ENCODE assay signal across 15 cellular contexts in the genomic region with DNA sequence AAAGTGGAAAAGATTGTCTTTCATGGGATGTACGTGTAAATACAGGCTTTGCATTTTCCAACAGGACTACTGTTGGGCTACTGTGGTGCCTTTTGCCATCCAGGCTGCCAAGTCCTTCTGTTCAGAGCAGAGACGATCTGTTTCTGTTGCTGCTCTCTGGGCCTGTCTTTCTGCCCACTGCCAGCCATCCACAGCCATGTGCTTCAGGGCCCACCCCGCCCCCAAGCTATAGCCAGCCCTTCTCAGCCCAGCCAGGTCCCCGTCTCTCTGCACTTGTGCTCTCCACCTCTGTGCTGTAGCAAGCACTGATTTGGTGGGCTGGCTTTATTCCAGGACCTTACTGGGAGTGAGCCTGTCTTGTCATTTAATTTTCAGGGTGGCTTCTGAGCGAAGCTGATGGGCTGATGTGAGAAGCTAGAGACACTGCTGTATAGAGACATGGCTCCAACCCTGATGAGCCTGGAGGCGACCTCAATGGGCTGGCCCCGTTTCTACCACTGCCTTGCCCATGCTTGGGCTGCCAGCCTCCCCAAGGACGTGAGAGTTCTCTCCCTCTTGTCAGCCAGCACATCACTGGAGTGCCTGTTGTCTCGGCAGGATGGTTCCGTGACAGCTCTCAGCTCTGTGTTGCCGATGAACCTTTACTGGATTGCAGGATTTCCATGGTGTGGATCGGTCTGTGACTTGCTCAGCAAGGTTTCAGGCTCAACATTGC.
"Had no signal": no experiment of that assay in that cellular context is flagged by ENCODE, and none has a peak within 500 bp of the region (broad histone marks: within the 10 kb centered on the region; RNA-seq: fewer than 3 reads in every experiment).

No MANE protein-coding gene starts in this region.

- ATAC-seq: activated CD8-positive, alpha-beta T cell treated with anti-CD3 and anti-CD28 coated beads for 36 hours; sciatic nerve; stimulated activated naive CD8-positive, alpha-beta T cell treated with anti-CD3 and anti-CD28 coated beads, Interleukin-15, Interleukin-2, amounts not matched to agents 100 U/mL and 50 U/mL, for 24 hours; upper lobe of right lung had no signal

- H3K27me3 ChIP-seq: upper lobe of right lung had no signal

- H3K4me3 ChIP-seq: lung, upper lobe of right lung had no signal

- DNase-seq: activated CD8-positive, alpha-beta T cell treated with anti-CD3 and anti-CD28 coated beads for 36 hours; activated naive CD4-positive, alpha-beta T cell; cortex of kidney; effector CD8-positive, alpha-beta T cell; hippocampal formation; kidney glomerular epithelial cell; naive B cell; stimulated activated CD4-positive, alpha-beta T cell treated with anti-CD3 and anti-CD28 coated beads, Interleukin-4, amount 100 ng/mL, for 1 hour; stimulated activated CD8-positive, alpha-beta memory T cell treated with anti-CD3 and anti-CD28 coated beads, Interleukin-4, amount 100 ng/mL, for 48 hours; stimulated activated naive CD8-positive, alpha-beta T cell treated with anti-CD3 and anti-CD28 coated beads, Interleukin-15, Interleukin-2, amounts not matched to agents 100 U/mL and 50 U/mL, for 24 hours; T1000; upper lobe of right lung had no signal

- H3K36me3 ChIP-seq: upper lobe of right lung had no signal

- H3K4me1 ChIP-seq: upper lobe of right lung had no signal

- H3K27ac ChIP-seq: upper lobe of right lung, VCaP had no signal

- H3K9me3 ChIP-seq: upper lobe of right lung had no signal
